Comparison of ENCODE assay signal across 7 cellular contexts in the genomic region with DNA sequence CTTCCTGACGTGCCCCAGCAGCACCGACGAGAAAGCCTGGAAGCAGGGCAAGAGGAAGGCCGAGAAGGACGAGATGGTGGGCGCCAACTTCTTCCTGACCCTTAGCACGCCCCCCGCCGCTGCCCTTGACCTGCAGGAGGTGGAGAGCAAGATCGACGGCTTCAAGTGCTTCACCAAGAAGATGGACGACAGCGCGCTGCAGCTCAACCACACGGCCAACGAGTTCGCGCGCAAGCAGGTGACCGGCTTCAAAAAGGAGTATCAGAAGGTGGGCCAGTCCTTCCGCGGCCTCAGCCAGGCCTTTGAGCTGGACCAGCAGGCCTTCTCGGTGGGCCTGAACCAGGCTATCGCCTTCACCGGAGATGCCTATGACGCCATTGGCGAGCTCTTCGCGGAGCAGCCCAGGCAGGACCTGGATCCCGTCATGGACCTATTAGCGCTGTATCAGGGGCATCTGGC. TPM values are rescaled to one million over a fixed set of nuclear protein-coding genes. Genes with fewer than 3 reads are reported as not detected.
A peak's percentile ranks its signal among the peaks of the same experiment; 100 is the strongest.
DNase-seq lines count a peak whose midpoint lies in the region; ATAC-seq, FAIRE-seq and TF ChIP-seq lines count a peak whose summit lies in the region.

No MANE protein-coding gene starts in this region.

- TF ChIP-seq CTCF in ascending aorta (IDR thresholded peaks at IDR 0.05) (no peak), kidney (IDR thresholded peaks at IDR 0.05; ENCODE audit: borderline replicate concordance, extremely low read depth, insufficient read depth) (no peak)

- no peaks in the 10 kb centered on the region for H3K27me3 Mint-ChIP-seq in stimulated activated naive B cell treated with anti-CD40 and anti-IgM and Interleukin-4, amounts not matched to agents 10 μg/mL and 1 μg/mL and 100 μg/mL, for 72 hours

- H3K36me3 Mint-ChIP-seq in stimulated activated naive B cell treated with anti-CD40 and anti-IgM and Interleukin-4, amounts not matched to agents 10 μg/mL and 1 μg/mL and 100 μg/mL, for 72 hours, result peaks cover 26 to 37% of the 10 kb centered on the region in 2 donors

- H3K9me3 ChIP-seq in HUES6 (ENCODE audit: control insufficient read depth, insufficient read depth, low read depth, low read length) (no peaks in the 10 kb centered on the region), ascending aorta (no peaks in the 10 kb centered on the region), kidney (ENCODE audit: control insufficient read depth in 1 of 2, low read length in 2 of 2) (no peaks in the 10 kb centered on the region)

- H3K27me3 ChIP-seq in HUES6 (ENCODE audit: control insufficient read depth, insufficient read depth, low read length) (peaks cover 20% of the 10 kb centered on the region), ascending aorta (no peaks in the 10 kb centered on the region)

- H3K27ac ChIP-seq in HUES6 (ENCODE audit: low read depth, low read length) (no peak overlapping the region), ascending aorta (peak overlapping the region; percentile 95 to 97), kidney (ENCODE audit: low read depth in 2 of 2, low read length in 2 of 2) (peak overlapping the region; percentile 87 to 90)

- H3K4me3 ChIP-seq in HUES6 (ENCODE audit: low read depth, low read length), result peak overlapping the region; percentile 67
- peak overlapping the region; percentile 93 to 96 for H3K4me3 ChIP-seq in ascending aorta
- peak overlapping the region; percentile 60 to 90 for H3K4me3 ChIP-seq in kidney (ENCODE audit: low read length in 2 of 2)

- peak overlapping the region; percentile 25 for H3K27ac Mint-ChIP-seq in stimulated activated naive B cell treated with anti-CD40 and anti-IgM and Interleukin-4, amounts not matched to agents 10 μg/mL and 1 μg/mL and 100 μg/mL, for 72 hours

- H3K9ac ChIP-seq in HUES6 (ENCODE audit: low read length), result no peak overlapping the region
- peak overlapping the region; percentile 71 to 83 for H3K9ac ChIP-seq in kidney (ENCODE audit: low read length in 2 of 2)

- peak in 1 of 2 donors; percentile 70 for DNase-seq in ascending aorta (ENCODE audit: low spot score in 2 of 2)
- peak; percentile 80 for DNase-seq in kidney
- no peak for DNase-seq in stimulated activated naive B cell treated with anti-CD40 and anti-IgM and Interleukin-4, amounts not matched to agents 10 μg/mL and 1 μg/mL and 100 μg/mL, for 72 hours
- DNase-seq in NCI-H345 treated with DMSO at 0.1 percent for 48 hours (lab: John Stamatoyannopoulos, UW; ENCODE audit: unreplicated experiment), result no peak

- no peak for FAIRE-seq in kidney (lab: Jason Lieb, UNC)

- H3K4me3 Mint-ChIP-seq in stimulated activated naive B cell treated with anti-CD40 and anti-IgM and Interleukin-4, amounts not matched to agents 10 μg/mL and 1 μg/mL and 100 μg/mL, for 72 hours, result peak overlapping the region; percentile 92 to 98

- no peak for ATAC-seq in stimulated activated naive B cell treated with anti-CD40 and anti-IgM and Interleukin-4, amounts not matched to agents 10 μg/mL and 1 μg/mL and 100 μg/mL, for 72 hours (replicated peaks)
- ATAC-seq in GM21717 (IDR thresholded peaks at IDR 0.05; ENCODE audit: unreplicated experiment) (no peak), GM19452 (IDR thresholded peaks at IDR 0.05; ENCODE audit: unreplicated experiment) (no peak)

- peaks cover 48% of the 10 kb centered on the region for H3K4me1 ChIP-seq in HUES6 (ENCODE audit: control insufficient read depth, insufficient read depth, low read length)
- peaks cover 2 to 15% of the 10 kb centered on the region in 2 donors for H3K4me1 ChIP-seq in ascending aorta
- peaks cover 7 to 34% of the 10 kb centered on the region in 2 donors for H3K4me1 ChIP-seq in kidney (ENCODE audit: control insufficient read depth in 1 of 2, insufficient read depth in 1 of 2, low read depth in 1 of 2, low read length in 2 of 2)

- H3K9me3 Mint-ChIP-seq in stimulated activated naive B cell treated with anti-CD40 and anti-IgM and Interleukin-4, amounts not matched to agents 10 μg/mL and 1 μg/mL and 100 μg/mL, for 72 hours, result no peaks in the 10 kb centered on the region

- H3K36me3 ChIP-seq in HUES6 (ENCODE audit: control insufficient read depth, insufficient read depth, low read length) (peaks cover 9% of the 10 kb centered on the region; the same call in 1 of the 2 replicates), ascending aorta (peaks cover 0 to 26% of the 10 kb centered on the region in 2 donors), kidney (ENCODE audit: control insufficient read depth in 1 of 2, insufficient read depth in 2 of 2, low read length in 2 of 2) (no peaks in the 10 kb centered on the region)

- intact Hi-C loops in ascending aorta (cut with DNase I) (loop anchor here (2.0 to 10.0 kb wide), 3 partner anchors 128 to 636 kb away; no protein-coding TSS in a partner anchor), kidney (cut with DNase I) (no loop called here)

- H3K4me1 Mint-ChIP-seq in stimulated activated naive B cell treated with anti-CD40 and anti-IgM and Interleukin-4, amounts not matched to agents 10 μg/mL and 1 μg/mL and 100 μg/mL, for 72 hours, result peaks cover 36 to 38% of the 10 kb centered on the region in 2 donors

RNA-seq across cellular contexts. Expression of a gene that starts 1.6 kb away (rescaled TPM):
- total RNA-seq in ascending aorta (200 TPM), kidney (40.5 TPM)
- 10.4 TPM for polyA plus RNA-seq in kidney (ENCODE audit: insufficient read depth, low read depth, low replicate concordance)
